ENCODE assay signal across 1 cellular context in the genomic region with DNA sequence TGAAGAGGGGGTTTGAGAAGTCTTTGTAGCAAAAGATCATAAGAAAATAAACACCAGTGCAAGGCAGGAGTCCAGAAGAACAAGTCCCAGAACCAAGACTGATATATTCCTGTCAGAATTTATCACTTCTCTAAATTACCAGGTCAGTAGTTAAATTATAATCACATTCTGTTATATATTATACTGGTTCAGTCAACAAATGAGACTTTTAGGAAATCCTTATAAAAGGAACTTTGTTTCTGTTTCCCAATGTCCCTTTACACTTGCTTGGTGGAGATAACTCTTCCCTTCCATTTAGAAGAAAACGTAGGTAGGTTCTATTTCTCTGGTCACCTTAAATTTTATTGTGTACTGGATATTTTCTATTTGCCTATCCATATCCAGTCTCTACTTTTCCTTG.
TF ChIP-seq lines count a peak whose summit lies in the region.

No MANE protein-coding gene starts in this region.

TF ChIP-seq in HepG2, 621 proteins besides CTCF, POLR2A, EP300 and RAD21:
- TF ChIP-seq NFRKB (IDR thresholded peaks at IDR 0.05) (no peak), CCDC6 (CRISPR knock-in tag; IDR thresholded peaks at IDR 0.05) (no peak), FOXK1 (CRISPR knock-in tag; IDR thresholded peaks at IDR 0.05; ENCODE audit: borderline replicate concordance, low read depth) (no peak), SMAD3 (CRISPR knock-in tag; IDR thresholded peaks at IDR 0.05) (no peak), ZNF207 (IDR thresholded peaks at IDR 0.05; ENCODE audit: borderline replicate concordance) (no peak), RBM39 (IDR thresholded peaks at IDR 0.05; ENCODE audit: low read depth, low read length, poor library complexity, severe bottlenecking) (no peak), RBAK (CRISPR knock-in tag; IDR thresholded peaks at IDR 0.05) (no peak), HNF4A (CRISPR knock-in tag; IDR thresholded peaks at IDR 0.05) (no peak), BRCA1 (CRISPR knock-in tag; IDR thresholded peaks at IDR 0.05) (no peak), ZNF335 (CRISPR knock-in tag; IDR thresholded peaks at IDR 0.05) (no peak), ZNF20 (CRISPR knock-in tag; IDR thresholded peaks at IDR 0.05) (no peak), XBP1 (CRISPR knock-in tag; IDR thresholded peaks at IDR 0.05) (no peak), JARID2 (CRISPR knock-in tag; IDR thresholded peaks at IDR 0.05; ENCODE audit: insufficient replicate concordance) (no peak), TBP (CRISPR knock-in tag; IDR thresholded peaks at IDR 0.05) (no peak)
- TF ChIP-seq, protein P1, sequence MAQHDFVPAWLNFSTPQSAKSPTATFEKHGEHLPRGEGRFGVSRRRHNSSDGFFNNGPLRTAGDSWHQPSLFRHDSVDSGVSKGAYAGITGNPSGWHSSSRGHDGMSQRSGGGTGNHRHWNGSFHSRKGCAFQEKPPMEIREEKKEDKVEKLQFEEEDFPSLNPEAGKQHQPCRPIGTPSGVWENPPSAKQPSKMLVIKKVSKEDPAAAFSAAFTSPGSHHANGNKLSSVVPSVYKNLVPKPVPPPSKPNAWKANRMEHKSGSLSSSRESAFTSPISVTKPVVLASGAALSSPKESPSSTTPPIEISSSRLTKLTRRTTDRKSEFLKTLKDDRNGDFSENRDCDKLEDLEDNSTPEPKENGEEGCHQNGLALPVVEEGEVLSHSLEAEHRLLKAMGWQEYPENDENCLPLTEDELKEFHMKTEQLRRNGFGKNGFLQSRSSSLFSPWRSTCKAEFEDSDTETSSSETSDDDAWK (CRISPR knock-in tag; IDR thresholded peaks at IDR 0.05): no peak
